20 cellular contexts compared by ENCODE assay signal in the genomic region with DNA sequence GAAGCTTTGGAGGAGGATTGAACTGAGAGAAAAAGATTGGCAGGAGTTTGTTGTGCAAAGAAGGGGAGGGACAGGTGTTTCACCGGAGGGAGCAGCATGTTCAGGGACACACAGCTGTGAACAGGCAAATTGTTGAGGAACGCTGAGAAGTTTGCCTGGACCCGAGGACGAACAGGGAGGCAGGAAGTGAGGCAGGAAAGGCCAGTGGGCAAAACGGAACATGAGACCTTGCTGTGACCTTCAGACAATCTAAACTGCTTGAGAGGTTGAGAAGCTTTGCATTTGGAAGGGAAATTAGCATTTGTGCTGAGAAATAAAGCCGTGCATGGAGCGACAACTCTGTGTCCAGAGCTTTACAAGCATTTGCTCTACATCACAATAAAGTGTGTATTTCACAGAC. TPM values are rescaled to one million over a fixed set of nuclear protein-coding genes. Genes with fewer than 3 reads are reported as not detected.
DNase-seq lines count a peak whose midpoint lies in the region; ATAC-seq and TF ChIP-seq lines count a peak whose summit lies in the region.
"Had no signal": no experiment of that assay in that cellular context is flagged by ENCODE, and none has a peak within 500 bp of the region (broad histone marks: within the 10 kb centered on the region; RNA-seq: fewer than 3 reads in every experiment).

No MANE protein-coding gene starts in this region.

- intact Hi-C loops in body of pancreas (cut with DNase I) (loop anchor here (10.0 kb wide), 1 partner anchor 295 kb away; no protein-coding TSS in a partner anchor), right lobe of liver (cut with DNase I) (no loop called here), spleen (cut with DNase I; ENCODE audit: low total_unique reads) (loop anchor here (10.0 kb wide), 1 partner anchor 45 kb away; no protein-coding TSS in a partner anchor)

- DNase-seq in cardiac muscle cell (ENCODE audit: low read depth in 1 of 2, low spot score in 1 of 2) = peak; percentile 16 to 18
- DNase-seq in right atrium auricular region (ENCODE audit: low spot score) = no peak
- peak in 1 of 4 donors; percentile 8 for DNase-seq in body of pancreas
- DNase-seq in right lobe of liver = no peak
- no peak for DNase-seq in spleen
- DNase-seq in RKO (ENCODE audit: low spot score) = no peak
- DNase-seq: activated naive CD4-positive, alpha-beta T cell treated with anti-CD3 and anti-CD28 coated beads for 36 hours; DMS79 treated with DMSO at 0.1 percent for 48 hours; MG63; NCI-H2081; NCI-H526 treated with DMSO at 0.1 percent for 48 hours; nucleus accumbens; RPMI8226; transverse colon had no signal

- TF ChIP-seq POLR2A in body of pancreas (IDR thresholded peaks at IDR 0.05) (no peak), right lobe of liver (IDR thresholded peaks at IDR 0.05) (no peak), spleen (IDR thresholded peaks at IDR 0.05) (no peak)

- WGBS in body of pancreas, 2 donors = 16 to 25% methylated on average over 7 of the region's 7 CpGs
- WGBS in right lobe of liver (ENCODE audit: insufficient coverage, low coverage, low lambda C conversion rate, missing lambda C conversion rate) = 32% methylated on average over 6 of the region's 7 CpGs
- WGBS in spleen, 5 donors = 22 to 35% (median 30%) methylated on average over 7 of the region's 7 CpGs

- H3K27me3 ChIP-seq in cardiac muscle cell (no peaks in the 10 kb centered on the region), right atrium auricular region (no peaks in the 10 kb centered on the region), body of pancreas (no peaks in the 10 kb centered on the region), right lobe of liver (no peaks in the 10 kb centered on the region), spleen (replicated peaks in 1 of 7) (no peaks in the 10 kb centered on the region)
- H3K27me3 ChIP-seq: MG63, transverse colon had no signal

- peak; percentile 15 for ATAC-seq in body of pancreas
- ATAC-seq in right lobe of liver = peak; percentile 48 to 69 (median 60)
- ATAC-seq in HG03520 (IDR thresholded peaks at IDR 0.05; ENCODE audit: unreplicated experiment) = no peak
- ATAC-seq in HG03432 (IDR thresholded peaks at IDR 0.05; ENCODE audit: unreplicated experiment) = no peak
- ATAC-seq: activated CD4-positive, CD25-positive, alpha-beta regulatory T cell treated with anti-CD3 and anti-CD28 coated beads, Interleukin-2, amount 50 U/mL, for 24 hours; stimulated activated memory B cell treated with anti-CD40 and anti-IgM and Interleukin-4, amounts not matched to agents 10 μg/mL and 1 μg/mL and 100 μg/mL, for 72 hours had no signal

- H3K4me3 ChIP-seq in cardiac muscle cell (no peak overlapping the region), right atrium auricular region (no peak overlapping the region), body of pancreas (no peak overlapping the region), right lobe of liver (no peak overlapping the region), spleen (no peak overlapping the region)
- H3K4me3 ChIP-seq: MG63, skin epidermis, transverse colon had no signal

- H3K27ac ChIP-seq in cardiac muscle cell = no peak overlapping the region
- no peak overlapping the region for H3K27ac ChIP-seq in right atrium auricular region
- H3K27ac ChIP-seq in body of pancreas = peak overlapping the region in 1 of 4 donors; percentile 25
- H3K27ac ChIP-seq in right lobe of liver = no peak overlapping the region
- H3K27ac ChIP-seq in spleen = peak overlapping the region in 7 of 8 donors; percentile 30 to 72 (median 52)
- H3K27ac ChIP-seq: C4-2B, transverse colon had no signal

- H3K4me1 ChIP-seq in cardiac muscle cell (ENCODE audit: low read depth) (no peaks in the 10 kb centered on the region), right atrium auricular region (peaks cover 0 to 11% of the 10 kb centered on the region in 2 donors), body of pancreas (peaks cover 5% of the 10 kb centered on the region), right lobe of liver (no peaks in the 10 kb centered on the region), spleen (peaks cover 0 to 48% (median 18%) of the 10 kb centered on the region in 6 donors)
- H3K4me1 ChIP-seq: transverse colon had no signal

- no peaks in the 10 kb centered on the region for H3K9me3 ChIP-seq in cardiac muscle cell (ENCODE audit: low read depth)
- H3K9me3 ChIP-seq in right atrium auricular region = no peaks in the 10 kb centered on the region
- no peaks in the 10 kb centered on the region for H3K9me3 ChIP-seq in body of pancreas
- H3K9me3 ChIP-seq in right lobe of liver = no peaks in the 10 kb centered on the region
- H3K9me3 ChIP-seq in spleen = no peaks in the 10 kb centered on the region
- H3K9me3 ChIP-seq: MG63, transverse colon had no signal

- H3K36me3 ChIP-seq in cardiac muscle cell (no peaks in the 10 kb centered on the region), right atrium auricular region (no peaks in the 10 kb centered on the region), body of pancreas (replicated peaks in 1 of 2; ENCODE audit: insufficient read depth in 1 of 2, low read depth in 2 of 2) (no peaks in the 10 kb centered on the region), right lobe of liver (no peaks in the 10 kb centered on the region), spleen (no peaks in the 10 kb centered on the region)
- H3K36me3 ChIP-seq: MG63, transverse colon had no signal

- TF ChIP-seq CTCF in cardiac muscle cell (IDR thresholded peaks at IDR 0.05; ENCODE audit: low read depth, low read length) = no peak
- TF ChIP-seq CTCF in right atrium auricular region (IDR thresholded peaks at IDR 0.05) = no peak
- TF ChIP-seq CTCF in body of pancreas (IDR thresholded peaks at IDR 0.05) = no peak
- no peak for TF ChIP-seq CTCF in right lobe of liver (IDR thresholded peaks at IDR 0.05)
- TF ChIP-seq CTCF in spleen (IDR thresholded peaks at IDR 0.05 in 8 of 11, conservative IDR thresholded peaks at IDR 0.05 in 3 of 11) = no peak

RNA-seq across cellular contexts. Expression of a gene that starts 47.9 kb away (rescaled TPM):
- total RNA-seq in cardiac muscle cell = 12.6 and 22.0 TPM in 2 replicates
- 10.0 and 12.8 TPM in 2 replicates for polyA plus RNA-seq in cardiac muscle cell
- total RNA-seq in right atrium auricular region = under 1 TPM; 0.24 to 0.74 TPM
- under 1 TPM in 1 of 2 donors, not detected in 1; 0.33 TPM for total RNA-seq in body of pancreas
- 1 to 10 TPM in 2 of 6 experiments, under 1 TPM in 4; 0.27 to 8.8 (median 0.56) TPM for total RNA-seq in right lobe of liver
- total RNA-seq in spleen = 1 to 10 TPM; 1.7 to 8.1 (median 3.6) TPM
- 1 to 10 TPM in 2 of 3 donors, under 1 TPM in 1; 0.65 to 2.3 (median 1.8) TPM for polyA plus RNA-seq in spleen

Comparison
In these comparisons a context has a peak if more than half of its experiments do, and no peak if none do; other contexts are left out.
1. DNase-seq: peak in cardiac muscle cell (2 of 2); none in right atrium auricular region (single experiment), right lobe of liver (0 of 3), spleen (single experiment) and RKO (single experiment).
2. H3K27ac ChIP-seq: peak in spleen (7 of 8); none in cardiac muscle cell (single experiment), right atrium auricular region (0 of 2) and right lobe of liver (0 of 3).
3. ATAC-seq: peak in body of pancreas (single experiment) and right lobe of liver (4 of 4); none in HG03520 (single experiment) and HG03432 (single experiment).
4. intact Hi-C loops: an anchor here in body of pancreas (10.0 kb wide) and spleen (10.0 kb wide); none called in right lobe of liver.